ENCODE assay signal across 21 cellular contexts in genomic region chr1:172926070-172926469, GRCh38.
"Had no signal": no experiment of that assay in that cellular context is flagged by ENCODE, and none has a peak within 500 bp of the region (broad histone marks: within the 10 kb centered on the region; RNA-seq: fewer than 3 reads in every experiment).

No MANE protein-coding gene starts in this region.

- FAIRE-seq: endometrium, islet of Langerhans, pancreas had no signal

- H3K27ac ChIP-seq: dorsolateral prefrontal cortex, esophagus muscularis mucosa, gastrocnemius medialis, heart right ventricle, prostate gland, testis, tibial nerve had no signal

- H3K4me3 Mint-ChIP-seq: nephron; stimulated activated naive B cell treated with anti-CD40 and anti-IgM and Interleukin-4, amounts not matched to agents 10 μg/mL and 1 μg/mL and 100 μg/mL, for 72 hours; stimulated activated naive CD8-positive, alpha-beta T cell treated with anti-CD3 and anti-CD28 coated beads, Interleukin-15, amount 100 ng/mL, for 72 hours had no signal

- H3K9me3 Mint-ChIP-seq: nephron; stimulated activated naive B cell treated with anti-CD40 and anti-IgM and Interleukin-4, amounts not matched to agents 10 μg/mL and 1 μg/mL and 100 μg/mL, for 72 hours had no signal

- H3K36me3 Mint-ChIP-seq: stimulated activated naive B cell treated with anti-CD40 and anti-IgM and Interleukin-4, amounts not matched to agents 10 μg/mL and 1 μg/mL and 100 μg/mL, for 72 hours had no signal

- H3K36me3 ChIP-seq: esophagus muscularis mucosa, gastrocnemius medialis, heart right ventricle, pancreas, prostate gland, tibial nerve had no signal

- H3K27me3 ChIP-seq: esophagus muscularis mucosa, gastrocnemius medialis, heart right ventricle, pancreas, testis, tibial nerve had no signal

- H3K27me3 Mint-ChIP-seq: stimulated activated naive B cell treated with anti-CD40 and anti-IgM and Interleukin-4, amounts not matched to agents 10 μg/mL and 1 μg/mL and 100 μg/mL, for 72 hours; stimulated activated naive CD8-positive, alpha-beta T cell treated with anti-CD3 and anti-CD28 coated beads, Interleukin-15, amount 100 ng/mL, for 72 hours had no signal

- H3K4me1 Mint-ChIP-seq: nephron; stimulated activated naive B cell treated with anti-CD40 and anti-IgM and Interleukin-4, amounts not matched to agents 10 μg/mL and 1 μg/mL and 100 μg/mL, for 72 hours; stimulated activated naive CD8-positive, alpha-beta T cell treated with anti-CD3 and anti-CD28 coated beads, Interleukin-15, amount 100 ng/mL, for 72 hours had no signal

- H3K4me3 ChIP-seq: dorsolateral prefrontal cortex, esophagus muscularis mucosa, gastrocnemius medialis, heart right ventricle, pancreas, prostate gland, testis, tibial nerve had no signal

- H3K4me1 ChIP-seq: gastrocnemius medialis, prostate gland, testis, tibial nerve had no signal

- ATAC-seq: gastrocnemius medialis; heart right ventricle; sciatic nerve; stimulated activated naive B cell treated with anti-CD40 and anti-IgM and Interleukin-4, amounts not matched to agents 10 μg/mL and 1 μg/mL and 100 μg/mL, for 72 hours; stimulated activated naive CD8-positive, alpha-beta T cell treated with anti-CD3 and anti-CD28 coated beads, Interleukin-15, amount 100 ng/mL, for 72 hours had no signal

- H3K9me3 ChIP-seq: esophagus muscularis mucosa, gastrocnemius medialis, heart right ventricle, pancreas, prostate gland, testis, tibial nerve had no signal

- H3K27ac Mint-ChIP-seq: nephron; stimulated activated naive B cell treated with anti-CD40 and anti-IgM and Interleukin-4, amounts not matched to agents 10 μg/mL and 1 μg/mL and 100 μg/mL, for 72 hours; stimulated activated naive CD8-positive, alpha-beta T cell treated with anti-CD3 and anti-CD28 coated beads, Interleukin-15, amount 100 ng/mL, for 72 hours had no signal

- DNase-seq: cortex of kidney; dorsolateral prefrontal cortex; effector CD8-positive, alpha-beta T cell; gastrocnemius medialis; heart right ventricle; hypothalamus; kidney glomerular epithelial cell; occipital lobe; pancreas; stimulated activated CD4-positive, alpha-beta T cell treated with anti-CD3 and anti-CD28 coated beads, Interleukin-2, amount 100 ng/mL, for 24 hours; stimulated activated CD4-positive, alpha-beta T cell treated with anti-CD3 and anti-CD28 coated beads, Interleukin-4, amount 100 ng/mL, for 4 hours; stimulated activated naive B cell treated with anti-CD40 and anti-IgM and Interleukin-4, amounts not matched to agents 10 μg/mL and 1 μg/mL and 100 μg/mL, for 72 hours; stimulated activated naive CD8-positive, alpha-beta T cell treated with anti-CD3 and anti-CD28 coated beads, Interleukin-15, amount 100 ng/mL, for 72 hours; testis had no signal
